ENCODE assay signal across 1 cellular context in the genomic region with DNA sequence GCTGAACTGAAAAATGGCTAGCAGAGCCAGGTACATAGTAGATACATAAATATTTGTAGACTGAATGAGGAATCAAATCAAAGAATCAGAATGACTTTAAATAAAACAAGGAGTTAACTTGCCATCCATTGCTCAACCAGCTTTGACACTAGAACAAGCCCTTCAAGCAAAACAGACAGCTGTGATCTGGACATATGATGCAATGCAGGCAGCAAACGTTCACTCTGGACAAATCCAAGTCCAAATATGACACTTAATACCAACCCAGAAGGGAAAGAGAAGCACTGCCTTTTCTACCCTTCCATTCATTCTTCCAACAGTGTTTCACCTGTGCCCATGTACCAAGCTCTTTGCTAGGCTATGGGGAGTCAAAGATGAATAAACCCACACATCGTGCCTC.
TF ChIP-seq lines count a peak whose summit lies in the region.

No MANE protein-coding gene starts in this region.

TF ChIP-seq in A549, 52 proteins besides CTCF, POLR2A, EP300 and RAD21:
- TF ChIP-seq NFE2L2 (conservative IDR thresholded peaks at IDR 0.05; ENCODE audit: low read length): no peak
- no peak for TF ChIP-seq ZNF302 (CRISPR knock-in tag; IDR thresholded peaks at IDR 0.05)
- TF ChIP-seq CEBPB (IDR thresholded peaks at IDR 0.05): peak; percentile 18 to 62; a peak in 1 of 4 replicates
